In the genomic region with DNA sequence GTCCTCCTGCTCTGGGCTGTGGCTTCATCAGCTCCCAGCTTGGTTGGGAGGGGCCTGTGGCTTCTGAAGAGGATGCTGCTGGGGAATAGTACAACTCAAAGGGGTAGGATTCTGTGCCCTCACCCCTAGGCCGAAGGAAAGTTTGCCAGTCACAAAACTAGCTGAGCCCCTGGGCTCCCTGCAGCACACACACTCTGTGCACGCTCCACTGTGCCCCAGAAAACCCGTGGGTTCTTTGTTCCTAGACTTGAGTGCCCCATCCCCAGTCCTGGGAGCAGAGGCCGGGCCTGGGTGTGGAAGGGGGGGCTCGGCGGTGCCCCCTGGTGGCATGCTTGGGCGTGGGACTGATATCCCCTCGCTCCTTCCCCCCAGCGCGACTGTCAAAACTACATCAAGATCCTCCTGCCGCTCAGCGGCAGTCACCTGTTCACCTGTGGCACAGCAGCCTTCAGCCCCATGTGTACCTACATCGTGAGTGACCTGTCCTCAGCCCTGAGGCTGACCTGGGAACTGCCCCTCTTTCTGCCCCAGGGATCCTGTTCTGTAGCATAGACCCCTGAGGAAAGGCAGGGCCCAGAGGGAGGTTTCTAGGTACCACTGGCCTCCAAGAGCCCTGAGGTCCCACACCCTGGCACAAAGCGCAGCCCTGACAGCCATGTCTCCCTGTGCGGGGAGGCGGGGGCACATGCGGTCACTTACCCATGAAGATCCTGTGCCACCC, we compare ENCODE assay signal across 1 cellular context.
TF ChIP-seq lines count a peak whose summit lies in the region.

No MANE protein-coding gene starts in this region.

TF ChIP-seq in HCT116, 20 proteins besides CTCF, POLR2A, EP300 and RAD21:
- TF ChIP-seq YY1 (IDR thresholded peaks at IDR 0.05; ENCODE audit: extremely low read depth, insufficient replicate concordance, low read depth, low read length), result no peak
- TF ChIP-seq, protein P1, sequence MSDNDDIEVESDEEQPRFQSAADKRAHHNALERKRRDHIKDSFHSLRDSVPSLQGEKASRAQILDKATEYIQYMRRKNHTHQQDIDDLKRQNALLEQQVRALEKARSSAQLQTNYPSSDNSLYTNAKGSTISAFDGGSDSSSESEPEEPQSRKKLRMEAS (IDR thresholded peaks at IDR 0.05), result no peak
- TF ChIP-seq POLR2AphosphoS5 (IDR thresholded peaks at IDR 0.05; ENCODE audit: low read depth, low read length), result peak; percentile 26; the same call in 1 of the 2 replicates
- TF ChIP-seq TCF7L2 (IDR thresholded peaks at IDR 0.05; ENCODE audit: borderline replicate concordance, extremely low read depth, insufficient read depth, insufficient read length), result no peak
- TF ChIP-seq, protein P2, sequence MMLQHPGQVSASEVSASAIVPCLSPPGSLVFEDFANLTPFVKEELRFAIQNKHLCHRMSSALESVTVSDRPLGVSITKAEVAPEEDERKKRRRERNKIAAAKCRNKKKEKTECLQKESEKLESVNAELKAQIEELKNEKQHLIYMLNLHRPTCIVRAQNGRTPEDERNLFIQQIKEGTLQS (IDR thresholded peaks at IDR 0.05), result no peak
- TF ChIP-seq FOSL1 (IDR thresholded peaks at IDR 0.05; ENCODE audit: low read depth), result no peak
